Comparison of ENCODE assay signal across 7 cellular contexts in genomic region chr4:39970559-39971270, GRCh38. TPM values are rescaled to one million over a fixed set of nuclear protein-coding genes. Genes with fewer than 3 reads are reported as not detected.
DNase-seq lines count a peak whose midpoint lies in the region; ATAC-seq and TF ChIP-seq lines count a peak whose summit lies in the region.

No MANE protein-coding gene starts in this region.

- POLR2A ChIA-PET in WTC11 (lab: Charles Lee) = interaction anchor here (0.7 kb wide), 1 partner anchor 15 kb away, joined by 16 read pairs; no protein-coding TSS in a partner anchor

- no peaks in the 10 kb centered on the region for H3K27me3 Mint-ChIP-seq in WTC11 (ENCODE audit: low read depth)
- H3K27me3 Mint-ChIP-seq in naive B cell = no peaks in the 10 kb centered on the region

- H3K4me1 Mint-ChIP-seq in WTC11 = peaks cover 18% of the 10 kb centered on the region
- H3K4me1 Mint-ChIP-seq in naive B cell = peaks cover 28 to 55% (median 51%) of the 10 kb centered on the region in 3 donors

- DNase-seq in WTC11 (ENCODE audit: low spot score) (peak; percentile 17), naive B cell (no peak), superior temporal gyrus (ENCODE audit: extremely low spot score) (no peak), stomach (no peak), C1 segment of cervical spinal cord (lab: John Stamatoyannopoulos, UW) (no peak)

- ATAC-seq in GM19025 (IDR thresholded peaks at IDR 0.05; ENCODE audit: low read depth, unreplicated experiment) (peak; percentile 58), HG03045 (IDR thresholded peaks at IDR 0.05; ENCODE audit: unreplicated experiment) (peak; percentile 54), WTC11 (peak; percentile 78), naive B cell (ENCODE audit: low read depth in 2 of 2) (peak; percentile 56 to 69)

- intact Hi-C loops in stomach (cut with DNase I; ENCODE audit: low total_unique reads) = no loop called here

- no peak for TF ChIP-seq POLR2A in stomach (IDR thresholded peaks at IDR 0.05)

- no peak overlapping the region for H3K4me3 Mint-ChIP-seq in WTC11
- H3K4me3 Mint-ChIP-seq in naive B cell = peak overlapping the region in 7 of 8 donors; percentile 38 to 73 (median 61)

- H3K9me3 ChIP-seq in stomach = no peaks in the 10 kb centered on the region

- H3K9me3 Mint-ChIP-seq in WTC11 (no peaks in the 10 kb centered on the region), naive B cell (no peaks in the 10 kb centered on the region)

- H3K4me1 ChIP-seq in stomach = peaks cover 22 to 81% (median 52%) of the 10 kb centered on the region in 4 donors

- TF ChIP-seq EP300 in stomach (IDR thresholded peaks at IDR 0.05) = no peak

- WGBS in stomach, 5 donors = 50 to 58% (median 52%) methylated on average over 10 to 11 of the region's 11 CpGs

- peaks cover 13 to 53% (median 38%) of the 10 kb centered on the region in 4 donors for H3K36me3 ChIP-seq in stomach

- CTCF ChIA-PET in WTC11 (lab: Charles Lee) = interaction anchor here (0.7 kb wide), 1 partner anchor 34 kb away, joined by 6 read pairs; no protein-coding TSS in a partner anchor

- no peaks in the 10 kb centered on the region for H3K27me3 ChIP-seq in stomach

- H3K27ac Mint-ChIP-seq in WTC11 (peak overlapping the region; percentile 91), naive B cell (peak overlapping the region; percentile 51 to 93 (median 88))

- TF ChIP-seq CTCF in WTC11 (IDR thresholded peaks at IDR 0.05) (no peak), stomach (IDR thresholded peaks at IDR 0.05) (no peak)

- H3K36me3 Mint-ChIP-seq in WTC11 (peaks cover 24% of the 10 kb centered on the region), naive B cell (no peaks in the 10 kb centered on the region)

- H3K4me3 ChIP-seq in stomach = no peak overlapping the region

- peak overlapping the region in 2 of 5 donors; percentile 11 to 16 for H3K27ac ChIP-seq in stomach

TF ChIP-seq in WTC11, 78 proteins besides CTCF, POLR2A, EP300 and RAD21:
- TF ChIP-seq MAX (CRISPR knock-in tag; IDR thresholded peaks at IDR 0.05) (no peak), ZNF121 (CRISPR knock-in tag; IDR thresholded peaks at IDR 0.05) (peak; percentile 44; the same call in 1 of the 2 replicates)

RNA-seq across cellular contexts. Expression of gene PDS5A, which starts 7.0 kb away (rescaled TPM):
- 61.7 to 64.6 TPM (median 63.0 TPM) in 3 replicates for total RNA-seq in WTC11 (2021)
- 10 to 100 TPM; 34.6 to 58.1 (median 41.0) TPM for polyA plus RNA-seq in naive B cell (ENCODE audit: low read depth in 6 of 6)
- 100 to 1,000 TPM in 3 of 5 donors, 10 to 100 TPM in 2; 76.4 to 117 (median 111) TPM for total RNA-seq in stomach
- 10 to 100 TPM; 14.7 to 20.5 (median 16.8) TPM for polyA plus RNA-seq in stomach
